Comparison of ENCODE assay signal across 2 cellular contexts in the genomic region with DNA sequence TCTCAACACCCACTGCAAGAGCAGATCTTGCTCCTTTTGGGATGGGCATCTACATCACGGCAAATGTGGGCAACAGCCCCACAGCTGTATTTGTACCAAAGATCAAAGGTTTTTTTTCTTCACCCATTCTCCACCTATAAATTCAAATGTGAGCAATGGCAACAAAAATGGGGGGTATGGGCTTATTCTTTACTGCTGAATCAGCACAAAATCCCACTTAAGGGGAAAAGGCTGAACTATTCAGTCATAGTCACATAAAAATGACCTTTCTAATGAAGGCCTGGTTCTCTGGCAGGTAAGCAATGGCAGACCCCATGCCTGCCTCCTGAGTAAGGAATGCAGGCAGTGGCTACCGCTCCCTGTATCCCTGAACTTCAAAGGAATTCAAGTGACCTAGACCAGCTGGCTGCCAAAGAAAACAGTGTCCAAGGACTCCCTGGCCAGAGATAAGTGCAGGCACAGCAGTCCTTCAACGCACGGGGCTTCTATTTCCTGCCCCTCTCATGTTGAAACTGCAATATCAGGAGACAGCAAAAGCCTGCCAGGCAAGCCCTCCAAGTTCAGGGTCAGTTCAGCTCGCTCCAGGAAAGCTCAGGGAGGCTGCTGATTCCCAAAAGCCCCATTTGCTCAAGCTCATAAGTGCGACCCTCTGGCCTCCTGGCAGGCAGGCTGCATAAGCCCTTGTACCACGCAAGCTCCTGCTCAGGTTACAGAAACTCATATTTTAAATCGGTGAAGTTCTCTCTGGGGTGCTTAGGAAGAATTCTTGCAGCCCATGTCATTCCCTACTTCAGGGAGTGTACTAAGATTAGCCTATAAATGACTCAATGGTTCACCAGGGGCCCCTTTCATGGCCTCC.
TF ChIP-seq lines count a peak whose summit lies in the region.

No MANE protein-coding gene starts in this region.

TF ChIP-seq in HEK293, 187 proteins besides CTCF, POLR2A, EP300 and RAD21 (continued from another document):
- no peak for TF ChIP-seq ZNF16 (tag by site-specific recombination; IDR thresholded peaks at IDR 0.05; ENCODE audit: low read depth)
- no peak for TF ChIP-seq MEIS1 (CRISPR knock-in tag; IDR thresholded peaks at IDR 0.05; ENCODE audit: borderline replicate concordance)
- TF ChIP-seq ZNF580 (tag by site-specific recombination; IDR thresholded peaks at IDR 0.05): no peak
- TF ChIP-seq GLI2 (tag by site-specific recombination; IDR thresholded peaks at IDR 0.05; ENCODE audit: borderline replicate concordance, low read depth): no peak
- TF ChIP-seq TRIM28 (IDR thresholded peaks at IDR 0.05; ENCODE audit: borderline replicate concordance, low read length): peak; percentile 84
- TF ChIP-seq, protein P1, sequence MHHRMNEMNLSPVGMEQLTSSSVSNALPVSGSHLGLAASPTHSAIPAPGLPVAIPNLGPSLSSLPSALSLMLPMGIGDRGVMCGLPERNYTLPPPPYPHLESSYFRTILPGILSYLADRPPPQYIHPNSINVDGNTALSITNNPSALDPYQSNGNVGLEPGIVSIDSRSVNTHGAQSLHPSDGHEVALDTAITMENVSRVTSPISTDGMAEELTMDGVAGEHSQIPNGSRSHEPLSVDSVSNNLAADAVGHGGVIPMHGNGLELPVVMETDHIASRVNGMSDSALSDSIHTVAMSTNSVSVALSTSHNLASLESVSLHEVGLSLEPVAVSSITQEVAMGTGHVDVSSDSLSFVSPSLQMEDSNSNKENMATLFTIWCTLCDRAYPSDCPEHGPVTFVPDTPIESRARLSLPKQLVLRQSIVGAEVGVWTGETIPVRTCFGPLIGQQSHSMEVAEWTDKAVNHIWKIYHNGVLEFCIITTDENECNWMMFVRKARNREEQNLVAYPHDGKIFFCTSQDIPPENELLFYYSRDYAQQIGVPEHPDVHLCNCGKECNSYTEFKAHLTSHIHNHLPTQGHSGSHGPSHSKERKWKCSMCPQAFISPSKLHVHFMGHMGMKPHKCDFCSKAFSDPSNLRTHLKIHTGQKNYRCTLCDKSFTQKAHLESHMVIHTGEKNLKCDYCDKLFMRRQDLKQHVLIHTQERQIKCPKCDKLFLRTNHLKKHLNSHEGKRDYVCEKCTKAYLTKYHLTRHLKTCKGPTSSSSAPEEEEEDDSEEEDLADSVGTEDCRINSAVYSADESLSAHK (tag by site-specific recombination; IDR thresholded peaks at IDR 0.05): peak; percentile 96
- TF ChIP-seq OSR2 (tag by site-specific recombination; IDR thresholded peaks at IDR 0.05): peak; percentile 84
- no peak for TF ChIP-seq ZNF148 (tag by site-specific recombination; IDR thresholded peaks at IDR 0.05; ENCODE audit: borderline replicate concordance)
- 0 out of 2 replicates have a peak, but pooled peaks have one; percentile 28 for TF ChIP-seq ZSCAN30 (tag by site-specific recombination; IDR thresholded peaks at IDR 0.05)
- TF ChIP-seq ZNF843 (tag by site-specific recombination; IDR thresholded peaks at IDR 0.05): 0 out of 2 replicates have a peak, but pooled peaks have one; percentile 18
- TF ChIP-seq ZNF660 (tag by site-specific recombination; IDR thresholded peaks at IDR 0.05): no peak
- no peak for TF ChIP-seq HOXC10 (CRISPR knock-in tag; IDR thresholded peaks at IDR 0.05)
- TF ChIP-seq ZNF423 (tag by site-specific recombination; IDR thresholded peaks at IDR 0.05): peak; percentile 94
- TF ChIP-seq ZNF596 (tag by site-specific recombination; IDR thresholded peaks at IDR 0.05): no peak
- 0 out of 2 replicates have a peak, but pooled peaks have one; percentile 22 for TF ChIP-seq ZNF561 (tag by site-specific recombination; IDR thresholded peaks at IDR 0.05; ENCODE audit: borderline replicate concordance)
- TF ChIP-seq ZNF302 (tag by site-specific recombination; IDR thresholded peaks at IDR 0.05; ENCODE audit: low read depth): no peak
- no peak for TF ChIP-seq ZNF830 (tag by site-specific recombination; IDR thresholded peaks at IDR 0.05; ENCODE audit: low read depth)
- peak; percentile 53; the same call in 1 of the 2 replicates for TF ChIP-seq FEZF1 (tag by site-specific recombination; IDR thresholded peaks at IDR 0.05)
- peak; percentile 49 for TF ChIP-seq ZBTB8A (tag by site-specific recombination; IDR thresholded peaks at IDR 0.05)
- TF ChIP-seq ZBTB6 (tag by site-specific recombination; IDR thresholded peaks at IDR 0.05): no peak
- TF ChIP-seq ZSCAN5A (tag by site-specific recombination; IDR thresholded peaks at IDR 0.05): no peak
- no peak for TF ChIP-seq KLF16 (tag by site-specific recombination; IDR thresholded peaks at IDR 0.05)
TF ChIP-seq in HEK293: peak in this region for 13.

TF ChIP-seq in WTC11, 78 proteins besides CTCF, POLR2A, EP300 and RAD21 (continued from another document):
- TF ChIP-seq IRF1 (CRISPR knock-in tag; IDR thresholded peaks at IDR 0.05) (no peak), NR3C1 (CRISPR knock-in tag; conservative IDR thresholded peaks at IDR 0.05; ENCODE audit: low read depth) (no peak), FOXK1 (CRISPR knock-in tag; IDR thresholded peaks at IDR 0.05) (0 out of 2 replicates have a peak, but pooled peaks have one; percentile 50), SMAD3 (CRISPR knock-in tag; IDR thresholded peaks at IDR 0.05; ENCODE audit: borderline replicate concordance) (no peak), GRHL2 (CRISPR knock-in tag; IDR thresholded peaks at IDR 0.05; ENCODE audit: insufficient replicate concordance, severe bottlenecking) (no peak), ZNF512 (CRISPR knock-in tag; IDR thresholded peaks at IDR 0.05; ENCODE audit: borderline replicate concordance) (no peak), MYBL2 (CRISPR knock-in tag; IDR thresholded peaks at IDR 0.05) (no peak), ZNF423 (CRISPR knock-in tag; IDR thresholded peaks at IDR 0.05) (peak; percentile 95)
- TF ChIP-seq, protein P2, sequence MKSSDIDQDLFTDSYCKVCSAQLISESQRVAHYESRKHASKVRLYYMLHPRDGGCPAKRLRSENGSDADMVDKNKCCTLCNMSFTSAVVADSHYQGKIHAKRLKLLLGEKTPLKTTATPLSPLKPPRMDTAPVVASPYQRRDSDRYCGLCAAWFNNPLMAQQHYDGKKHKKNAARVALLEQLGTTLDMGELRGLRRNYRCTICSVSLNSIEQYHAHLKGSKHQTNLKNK (CRISPR knock-in tag; IDR thresholded peaks at IDR 0.05): no peak
- TF ChIP-seq, protein P3, sequence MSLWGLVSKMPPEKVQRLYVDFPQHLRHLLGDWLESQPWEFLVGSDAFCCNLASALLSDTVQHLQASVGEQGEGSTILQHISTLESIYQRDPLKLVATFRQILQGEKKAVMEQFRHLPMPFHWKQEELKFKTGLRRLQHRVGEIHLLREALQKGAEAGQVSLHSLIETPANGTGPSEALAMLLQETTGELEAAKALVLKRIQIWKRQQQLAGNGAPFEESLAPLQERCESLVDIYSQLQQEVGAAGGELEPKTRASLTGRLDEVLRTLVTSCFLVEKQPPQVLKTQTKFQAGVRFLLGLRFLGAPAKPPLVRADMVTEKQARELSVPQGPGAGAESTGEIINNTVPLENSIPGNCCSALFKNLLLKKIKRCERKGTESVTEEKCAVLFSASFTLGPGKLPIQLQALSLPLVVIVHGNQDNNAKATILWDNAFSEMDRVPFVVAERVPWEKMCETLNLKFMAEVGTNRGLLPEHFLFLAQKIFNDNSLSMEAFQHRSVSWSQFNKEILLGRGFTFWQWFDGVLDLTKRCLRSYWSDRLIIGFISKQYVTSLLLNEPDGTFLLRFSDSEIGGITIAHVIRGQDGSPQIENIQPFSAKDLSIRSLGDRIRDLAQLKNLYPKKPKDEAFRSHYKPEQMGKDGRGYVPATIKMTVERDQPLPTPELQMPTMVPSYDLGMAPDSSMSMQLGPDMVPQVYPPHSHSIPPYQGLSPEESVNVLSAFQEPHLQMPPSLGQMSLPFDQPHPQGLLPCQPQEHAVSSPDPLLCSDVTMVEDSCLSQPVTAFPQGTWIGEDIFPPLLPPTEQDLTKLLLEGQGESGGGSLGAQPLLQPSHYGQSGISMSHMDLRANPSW (CRISPR knock-in tag; conservative IDR thresholded peaks at IDR 0.05; ENCODE audit: low read depth): no peak
